Comparison of ENCODE assay signal across 1 cellular context in genomic region chr2:12277305-12278034, GRCh38.
TF ChIP-seq lines count a peak whose summit lies in the region.

No MANE protein-coding gene starts in this region.

TF ChIP-seq in GM12878, 131 proteins besides CTCF, POLR2A, EP300 and RAD21 (continued from another document):
- TF ChIP-seq ZNF207 (IDR thresholded peaks at IDR 0.05; ENCODE audit: borderline replicate concordance) (no peak), SMC3 (IDR thresholded peaks at IDR 0.05; ENCODE audit: borderline replicate concordance, low read length) (no peak), BRCA1 (IDR thresholded peaks at IDR 0.05; ENCODE audit: low read depth, low read length) (no peak), BMI1 (IDR thresholded peaks at IDR 0.05; ENCODE audit: borderline replicate concordance) (no peak), MEF2A (IDR thresholded peaks at IDR 0.05; ENCODE audit: insufficient read depth, low read depth, low read length) (no peak), GATAD2B (conservative IDR thresholded peaks at IDR 0.05; ENCODE audit: low read depth) (no peak), IRF3 (IDR thresholded peaks at IDR 0.05) (no peak), ATF3 (IDR thresholded peaks at IDR 0.05; ENCODE audit: borderline replicate concordance, extremely low read depth, low read depth, low read length) (no peak), NR2C1 (IDR thresholded peaks at IDR 0.05) (no peak), USF1 (IDR thresholded peaks at IDR 0.05; ENCODE audit: borderline replicate concordance, extremely low read length, insufficient read depth, low read depth, low read length) (no peak)
